ENCODE assay signal across 13 cellular contexts in the genomic region with DNA sequence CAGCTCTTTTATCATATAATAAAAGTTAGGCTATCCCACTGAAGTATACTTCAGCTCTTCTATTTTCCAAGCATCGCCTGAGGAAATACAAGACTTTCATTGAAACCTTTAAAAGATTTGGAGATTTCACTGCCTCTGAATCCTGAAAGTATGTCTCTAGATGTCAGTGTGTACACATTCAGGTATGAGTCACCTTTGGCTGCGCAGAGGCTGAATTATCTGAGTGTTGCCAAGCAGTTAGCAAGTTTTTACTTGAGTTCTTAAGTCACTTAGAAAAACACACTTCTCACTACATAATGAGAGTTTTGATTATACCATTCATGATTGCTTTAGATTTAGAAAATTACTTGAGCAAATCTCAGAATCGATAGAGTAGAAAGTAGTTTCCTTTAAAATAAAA.
DNase-seq lines count a peak whose midpoint lies in the region; ATAC-seq and TF ChIP-seq lines count a peak whose summit lies in the region.
"Had no signal": no experiment of that assay in that cellular context is flagged by ENCODE, and none has a peak within 500 bp of the region (broad histone marks: within the 10 kb centered on the region; RNA-seq: fewer than 3 reads in every experiment).

No MANE protein-coding gene starts in this region.

- whole genome bisulfite sequencing in tibial nerve, 2 donors: 89 to 93% methylated on average over 3 of the region's 3 CpGs

- H3K27me3 ChIP-seq in lower lobe of right lung (ENCODE audit: low read depth) (no peaks in the 10 kb centered on the region), tibial nerve (no peaks in the 10 kb centered on the region)
- H3K27me3 ChIP-seq: gastroesophageal sphincter had no signal

- TF ChIP-seq CTCF in choroid plexus epithelial cell (conservative IDR thresholded peaks at IDR 0.05; ENCODE audit: low read depth, low read length) (no peak), lower lobe of right lung (IDR thresholded peaks at IDR 0.05) (no peak), tibial nerve (IDR thresholded peaks at IDR 0.05) (no peak)

- no peak overlapping the region for H3K27ac ChIP-seq in lower lobe of right lung
- no peak overlapping the region for H3K27ac ChIP-seq in tibial nerve
- H3K27ac ChIP-seq: gastroesophageal sphincter had no signal

- H3K4me3 ChIP-seq in choroid plexus epithelial cell (ENCODE audit: low read depth, low read length) (no peak overlapping the region), lower lobe of right lung (no peak overlapping the region), tibial nerve (no peak overlapping the region)
- H3K4me3 ChIP-seq: gastroesophageal sphincter had no signal

- intact Hi-C loops in lower lobe of right lung (cut with DNase I) (no loop called here), left ventricle myocardium superior (cut with micrococcal nuclease) (no loop called here)

- H3K36me3 ChIP-seq in lower lobe of right lung: no peaks in the 10 kb centered on the region
- H3K36me3 ChIP-seq in tibial nerve: no peaks in the 10 kb centered on the region
- H3K36me3 ChIP-seq: gastroesophageal sphincter had no signal

- no peak for TF ChIP-seq EP300 in tibial nerve (IDR thresholded peaks at IDR 0.05)

- no peak for TF ChIP-seq POLR2A in tibial nerve (IDR thresholded peaks at IDR 0.05)

- H3K9me3 ChIP-seq in lower lobe of right lung: no peaks in the 10 kb centered on the region
- no peaks in the 10 kb centered on the region for H3K9me3 ChIP-seq in tibial nerve
- H3K9me3 ChIP-seq: gastroesophageal sphincter had no signal

- H3K4me1 ChIP-seq in lower lobe of right lung (no peaks in the 10 kb centered on the region), tibial nerve (no peaks in the 10 kb centered on the region)
- H3K4me1 ChIP-seq: gastroesophageal sphincter had no signal

- ATAC-seq in lower lobe of right lung (peak; percentile 72 to 93), GM18868 (IDR thresholded peaks at IDR 0.05; ENCODE audit: unreplicated experiment) (no peak), left ventricle myocardium superior (no peak), HG02759 (IDR thresholded peaks at IDR 0.05; ENCODE audit: unreplicated experiment) (no peak)
- ATAC-seq: gastroesophageal sphincter had no signal

- DNase-seq in AG08396 (ENCODE audit: low spot score): peak; percentile 3
- DNase-seq in NCI-H226: peak; percentile 61
- DNase-seq in choroid plexus epithelial cell (ENCODE audit: low read depth): peak; percentile 55
- no peak for DNase-seq in lower lobe of right lung
- DNase-seq in tibial nerve (ENCODE audit: low spot score in 2 of 2): no peak
- DNase-seq in left ventricle myocardium superior: no peak
- DNase-seq: activated CD4-positive, CD25-positive, alpha-beta regulatory T cell treated with anti-CD3 and anti-CD28 coated beads, Interleukin-2, amount 50 U/mL, for 72 hours; DND-41; NCI-H524 treated with DMSO at 0.1 percent for 48 hours; substantia nigra had no signal

Comparison
In these comparisons a context has a peak if more than half of its experiments do, and no peak if none do; other contexts are left out.
1. DNase-seq: peak in AG08396 (single experiment), NCI-H226 (single experiment) and choroid plexus epithelial cell (single experiment); none in lower lobe of right lung (single experiment), tibial nerve (0 of 2) and left ventricle myocardium superior (single experiment).
2. ATAC-seq: peak in lower lobe of right lung (2 of 2); none in GM18868 (single experiment), left ventricle myocardium superior (single experiment) and HG02759 (single experiment).